ENCODE assay signal across 1 cellular context in genomic region chr2:38440655-38441054, GRCh38.
TF ChIP-seq lines count a peak whose summit lies in the region.

No MANE protein-coding gene starts in this region.

TF ChIP-seq in K562, 482 proteins besides CTCF, POLR2A, EP300 and RAD21 (continued from another document and continues in another):
- TF ChIP-seq ZNF639 (CRISPR knock-in tag; conservative IDR thresholded peaks at IDR 0.05 in 1 of 2, IDR thresholded peaks at IDR 0.05 in 1 of 2) (no peak), BRD9 (IDR thresholded peaks at IDR 0.05; ENCODE audit: low read depth, partially characterized antibody) (no peak), HNRNPLL (IDR thresholded peaks at IDR 0.05; ENCODE audit: low read depth, low read length, poor library complexity, severe bottlenecking) (no peak), TRIM24 (IDR thresholded peaks at IDR 0.05) (peak in 1 of 2 experiments; percentile 82; a peak in 1 of 4 replicates), MTA3 (IDR thresholded peaks at IDR 0.05; ENCODE audit: borderline replicate concordance) (peak; percentile 73; the same call in 1 of the 2 replicates), ZNF124 (CRISPR knock-in tag; IDR thresholded peaks at IDR 0.05) (no peak), RBM22 (IDR thresholded peaks at IDR 0.05; ENCODE audit: low read depth, low read length, poor library complexity, severe bottlenecking) (no peak), ZBTB5 (IDR thresholded peaks at IDR 0.05) (no peak), HNRNPH1 (optimal IDR thresholded peaks at IDR 0.05; ENCODE audit: low read depth, low read length) (no peak), TCF3 (CRISPR knock-in tag; IDR thresholded peaks at IDR 0.05) (peak; percentile 92), MYNN (IDR thresholded peaks at IDR 0.05) (peak; percentile 81), MYNN (CRISPR knock-in tag; IDR thresholded peaks at IDR 0.05) (no peak), SREBF1 (IDR thresholded peaks at IDR 0.05; ENCODE audit: borderline replicate concordance, low read depth, low read length) (no peak), SMC3 (conservative IDR thresholded peaks at IDR 0.05; ENCODE audit: insufficient read depth, low read depth, low read length) (no peak), FOXA3 (CRISPR knock-in tag; conservative IDR thresholded peaks at IDR 0.05 in 1 of 2, IDR thresholded peaks at IDR 0.05 in 1 of 2) (peak; percentile 90 to 92), FOS (IDR thresholded peaks at IDR 0.05; ENCODE audit: extremely low read depth, insufficient read length) (no peak), PCBP1 (IDR thresholded peaks at IDR 0.05; ENCODE audit: low read depth, low read length, poor library complexity, severe bottlenecking) (no peak), ZNF696 (CRISPR knock-in tag; conservative IDR thresholded peaks at IDR 0.05) (no peak), TRIM25 (IDR thresholded peaks at IDR 0.05; ENCODE audit: borderline replicate concordance) (no peak), ZNF224 (CRISPR knock-in tag; IDR thresholded peaks at IDR 0.05) (no peak), ZBTB11 (CRISPR knock-in tag; IDR thresholded peaks at IDR 0.05) (0 out of 6 replicates have a peak, but pooled peaks of 1 of the 3 experiments have one; percentile 16), ARID1B (IDR thresholded peaks at IDR 0.05) (peak; percentile 90), E2F8 (IDR thresholded peaks at IDR 0.05; ENCODE audit: low read depth, partially characterized antibody) (peak; percentile 33), MAFK (IDR thresholded peaks at IDR 0.05; ENCODE audit: low read length) (no peak), ERF (CRISPR knock-in tag; IDR thresholded peaks at IDR 0.05) (no peak), NCOA1 (IDR thresholded peaks at IDR 0.05; ENCODE audit: low read depth) (0 out of 2 replicates have a peak, but pooled peaks have one; percentile 25), NCOA2 (IDR thresholded peaks at IDR 0.05; ENCODE audit: partially characterized antibody in 2 of 2) (no peak), FOXP4 (CRISPR knock-in tag; IDR thresholded peaks at IDR 0.05; ENCODE audit: borderline replicate concordance) (no peak), XRCC4 (IDR thresholded peaks at IDR 0.05; ENCODE audit: extremely low read depth, insufficient read depth, insufficient read length) (no peak), HSF4 (CRISPR knock-in tag; IDR thresholded peaks at IDR 0.05; ENCODE audit: borderline replicate concordance) (no peak), ELF2 (CRISPR knock-in tag; IDR thresholded peaks at IDR 0.05) (no peak), NFIC (IDR thresholded peaks at IDR 0.05) (peak; percentile 57), ZC3H8 (IDR thresholded peaks at IDR 0.05) (no peak), SP2 (IDR thresholded peaks at IDR 0.05; ENCODE audit: extremely low read depth, low read depth, low read length, poor library complexity, severe bottlenecking) (no peak), KDM1A (IDR thresholded peaks at IDR 0.05) (peak; percentile 55 to 67), ZNF766 (CRISPR knock-in tag; conservative IDR thresholded peaks at IDR 0.05) (no peak), ZNF740 (CRISPR knock-in tag; IDR thresholded peaks at IDR 0.05) (no peak), ZNF740 (tag; IDR thresholded peaks at IDR 0.05) (no peak), ADNP (tag; IDR thresholded peaks at IDR 0.05) (no peak), ZNF274 (IDR thresholded peaks at IDR 0.05; ENCODE audit: borderline replicate concordance, low read depth, low read length) (no peak), DMBX1 (CRISPR knock-in tag; IDR thresholded peaks at IDR 0.05; ENCODE audit: borderline replicate concordance) (no peak), RAD51 (IDR thresholded peaks at IDR 0.05; ENCODE audit: borderline replicate concordance, low read depth) (no peak), SP1 (CRISPR knock-in tag; IDR thresholded peaks at IDR 0.05) (no peak), RBFOX2 (IDR thresholded peaks at IDR 0.05; ENCODE audit: low read depth, low read length) (no peak), NR3C1 (CRISPR knock-in tag; IDR thresholded peaks at IDR 0.05) (no peak), ZNF785 (CRISPR knock-in tag; IDR thresholded peaks at IDR 0.05) (no peak), ZFP1 (CRISPR knock-in tag; IDR thresholded peaks at IDR 0.05) (no peak), ZBED1 (IDR thresholded peaks at IDR 0.05) (no peak), CBX3 (IDR thresholded peaks at IDR 0.05; ENCODE audit: borderline replicate concordance in 1 of 2, low read length in 2 of 2) (no peak), TAF7 (tag; IDR thresholded peaks at IDR 0.05) (no peak), ZNF184 (CRISPR knock-in tag; IDR thresholded peaks at IDR 0.05) (no peak), PPARD (CRISPR knock-in tag; IDR thresholded peaks at IDR 0.05) (no peak), ZBTB49 (CRISPR knock-in tag; IDR thresholded peaks at IDR 0.05; ENCODE audit: borderline replicate concordance) (no peak)
